1 cellular context compared by ENCODE assay signal in the genomic region with DNA sequence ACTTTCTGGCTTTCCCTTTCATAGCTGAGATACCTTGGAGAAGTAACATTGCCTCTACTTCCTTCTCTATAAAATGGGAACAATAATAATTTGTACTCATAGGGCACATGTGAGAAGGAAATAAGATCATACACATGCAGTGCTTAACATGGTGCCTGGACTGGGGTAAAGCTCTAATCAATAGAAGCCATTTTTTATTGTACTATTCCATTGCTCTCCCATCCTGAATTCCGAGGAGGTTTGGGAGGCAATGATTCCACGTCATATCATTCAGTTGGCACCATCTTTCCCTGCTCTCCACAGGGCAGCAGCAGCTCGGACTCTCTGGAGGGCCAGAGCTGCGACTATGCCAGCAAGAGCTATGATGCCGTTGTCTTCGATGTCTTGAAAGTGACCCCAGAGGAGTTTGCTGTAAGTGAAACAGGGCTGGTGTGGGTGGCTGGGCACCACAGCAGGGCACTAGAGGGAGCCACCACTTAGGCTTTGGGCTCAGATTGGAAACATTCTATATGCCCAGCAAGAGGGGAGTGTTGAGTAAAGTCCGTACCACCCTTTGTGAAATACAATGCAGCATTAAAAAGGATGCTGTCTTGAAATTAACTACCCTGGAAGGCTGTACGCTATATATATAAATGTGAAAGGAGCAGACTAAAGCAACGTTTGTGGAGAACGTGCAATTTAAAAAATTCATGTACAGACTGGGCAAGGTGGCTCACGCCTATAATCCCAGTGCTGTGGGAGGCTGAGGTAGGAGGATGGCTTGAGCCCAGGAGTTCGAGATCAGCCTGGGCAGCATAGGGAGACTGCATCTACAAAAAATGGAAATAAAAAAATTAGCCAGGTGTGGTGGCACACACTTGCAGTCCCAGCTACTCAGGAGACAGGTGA.
TF ChIP-seq lines count a peak whose summit lies in the region.

No MANE protein-coding gene starts in this region.

TF ChIP-seq in GM12878, 131 proteins besides CTCF, POLR2A, EP300 and RAD21 (continued from another document):
- TF ChIP-seq MTA2 (IDR thresholded peaks at IDR 0.05; ENCODE audit: low read depth) (no peak), YY1 (IDR thresholded peaks at IDR 0.05; ENCODE audit: low read depth, low read length) (no peak), RELA (IDR thresholded peaks at IDR 0.05; ENCODE audit: borderline replicate concordance, partially characterized antibody) (no peak), SREBF1 (IDR thresholded peaks at IDR 0.05; ENCODE audit: low read length) (no peak), RUNX3 (IDR thresholded peaks at IDR 0.05; ENCODE audit: low read length) (peak; percentile 33; the same call in 1 of the 2 replicates), RCOR1 (conservative IDR thresholded peaks at IDR 0.05; ENCODE audit: low read depth, low read length) (no peak), HCFC1 (IDR thresholded peaks at IDR 0.05; ENCODE audit: low read length) (no peak), GATAD2B (conservative IDR thresholded peaks at IDR 0.05; ENCODE audit: low read depth) (no peak), TARDBP (IDR thresholded peaks at IDR 0.05; ENCODE audit: borderline replicate concordance) (no peak), POLR2AphosphoS5 (IDR thresholded peaks at IDR 0.05; ENCODE audit: low read length) (no peak), SPI1 (IDR thresholded peaks at IDR 0.05; ENCODE audit: borderline replicate concordance, insufficient read depth, low read depth, low read length) (no peak), HDAC2 (IDR thresholded peaks at IDR 0.05) (no peak), FOS (IDR thresholded peaks at IDR 0.05; ENCODE audit: borderline replicate concordance, extremely low read depth, insufficient read length) (no peak), ZSCAN29 (IDR thresholded peaks at IDR 0.05) (no peak), ZZZ3 (IDR thresholded peaks at IDR 0.05; ENCODE audit: control insufficient read depth, insufficient read length, low read depth) (no peak), MEF2A (IDR thresholded peaks at IDR 0.05; ENCODE audit: insufficient read depth, low read depth, low read length) (no peak), CBX5 (IDR thresholded peaks at IDR 0.05; ENCODE audit: low read depth) (no peak)
- TF ChIP-seq, protein P1, sequence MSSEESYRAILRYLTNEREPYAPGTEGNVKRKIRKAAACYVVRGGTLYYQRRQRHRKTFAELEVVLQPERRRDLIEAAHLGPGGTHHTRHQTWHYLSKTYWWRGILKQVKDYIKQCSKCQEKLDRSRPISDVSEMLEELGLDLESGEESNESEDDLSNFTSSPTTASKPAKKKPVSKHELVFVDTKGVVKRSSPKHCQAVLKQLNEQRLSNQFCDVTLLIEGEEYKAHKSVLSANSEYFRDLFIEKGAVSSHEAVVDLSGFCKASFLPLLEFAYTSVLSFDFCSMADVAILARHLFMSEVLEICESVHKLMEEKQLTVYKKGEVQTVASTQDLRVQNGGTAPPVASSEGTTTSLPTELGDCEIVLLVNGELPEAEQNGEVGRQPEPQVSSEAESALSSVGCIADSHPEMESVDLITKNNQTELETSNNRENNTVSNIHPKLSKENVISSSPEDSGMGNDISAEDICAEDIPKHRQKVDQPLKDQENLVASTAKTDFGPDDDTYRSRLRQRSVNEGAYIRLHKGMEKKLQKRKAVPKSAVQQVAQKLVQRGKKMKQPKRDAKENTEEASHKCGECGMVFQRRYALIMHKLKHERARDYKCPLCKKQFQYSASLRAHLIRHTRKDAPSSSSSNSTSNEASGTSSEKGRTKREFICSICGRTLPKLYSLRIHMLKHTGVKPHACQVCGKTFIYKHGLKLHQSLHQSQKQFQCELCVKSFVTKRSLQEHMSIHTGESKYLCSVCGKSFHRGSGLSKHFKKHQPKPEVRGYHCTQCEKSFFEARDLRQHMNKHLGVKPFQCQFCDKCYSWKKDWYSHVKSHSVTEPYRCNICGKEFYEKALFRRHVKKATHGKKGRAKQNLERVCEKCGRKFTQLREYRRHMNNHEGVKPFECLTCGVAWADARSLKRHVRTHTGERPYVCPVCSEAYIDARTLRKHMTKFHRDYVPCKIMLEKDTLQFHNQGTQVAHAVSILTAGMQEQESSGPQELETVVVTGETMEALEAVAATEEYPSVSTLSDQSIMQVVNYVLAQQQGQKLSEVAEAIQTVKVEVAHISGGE (CRISPR knock-in tag; IDR thresholded peaks at IDR 0.05) = no peak
- TF ChIP-seq, protein P2, sequence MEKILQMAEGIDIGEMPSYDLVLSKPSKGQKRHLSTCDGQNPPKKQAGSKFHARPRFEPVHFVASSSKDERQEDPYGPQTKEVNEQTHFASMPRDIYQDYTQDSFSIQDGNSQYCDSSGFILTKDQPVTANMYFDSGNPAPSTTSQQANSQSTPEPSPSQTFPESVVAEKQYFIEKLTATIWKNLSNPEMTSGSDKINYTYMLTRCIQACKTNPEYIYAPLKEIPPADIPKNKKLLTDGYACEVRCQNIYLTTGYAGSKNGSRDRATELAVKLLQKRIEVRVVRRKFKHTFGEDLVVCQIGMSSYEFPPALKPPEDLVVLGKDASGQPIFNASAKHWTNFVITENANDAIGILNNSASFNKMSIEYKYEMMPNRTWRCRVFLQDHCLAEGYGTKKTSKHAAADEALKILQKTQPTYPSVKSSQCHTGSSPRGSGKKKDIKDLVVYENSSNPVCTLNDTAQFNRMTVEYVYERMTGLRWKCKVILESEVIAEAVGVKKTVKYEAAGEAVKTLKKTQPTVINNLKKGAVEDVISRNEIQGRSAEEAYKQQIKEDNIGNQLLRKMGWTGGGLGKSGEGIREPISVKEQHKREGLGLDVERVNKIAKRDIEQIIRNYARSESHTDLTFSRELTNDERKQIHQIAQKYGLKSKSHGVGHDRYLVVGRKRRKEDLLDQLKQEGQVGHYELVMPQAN (conservative IDR thresholded peaks at IDR 0.05) = no peak
- TF ChIP-seq, protein P3, sequence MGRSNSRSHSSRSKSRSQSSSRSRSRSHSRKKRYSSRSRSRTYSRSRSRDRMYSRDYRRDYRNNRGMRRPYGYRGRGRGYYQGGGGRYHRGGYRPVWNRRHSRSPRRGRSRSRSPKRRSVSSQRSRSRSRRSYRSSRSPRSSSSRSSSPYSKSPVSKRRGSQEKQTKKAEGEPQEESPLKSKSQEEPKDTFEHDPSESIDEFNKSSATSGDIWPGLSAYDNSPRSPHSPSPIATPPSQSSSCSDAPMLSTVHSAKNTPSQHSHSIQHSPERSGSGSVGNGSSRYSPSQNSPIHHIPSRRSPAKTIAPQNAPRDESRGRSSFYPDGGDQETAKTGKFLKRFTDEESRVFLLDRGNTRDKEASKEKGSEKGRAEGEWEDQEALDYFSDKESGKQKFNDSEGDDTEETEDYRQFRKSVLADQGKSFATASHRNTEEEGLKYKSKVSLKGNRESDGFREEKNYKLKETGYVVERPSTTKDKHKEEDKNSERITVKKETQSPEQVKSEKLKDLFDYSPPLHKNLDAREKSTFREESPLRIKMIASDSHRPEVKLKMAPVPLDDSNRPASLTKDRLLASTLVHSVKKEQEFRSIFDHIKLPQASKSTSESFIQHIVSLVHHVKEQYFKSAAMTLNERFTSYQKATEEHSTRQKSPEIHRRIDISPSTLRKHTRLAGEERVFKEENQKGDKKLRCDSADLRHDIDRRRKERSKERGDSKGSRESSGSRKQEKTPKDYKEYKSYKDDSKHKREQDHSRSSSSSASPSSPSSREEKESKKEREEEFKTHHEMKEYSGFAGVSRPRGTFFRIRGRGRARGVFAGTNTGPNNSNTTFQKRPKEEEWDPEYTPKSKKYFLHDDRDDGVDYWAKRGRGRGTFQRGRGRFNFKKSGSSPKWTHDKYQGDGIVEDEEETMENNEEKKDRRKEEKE (IDR thresholded peaks at IDR 0.05) = no peak
- TF ChIP-seq, protein P4, sequence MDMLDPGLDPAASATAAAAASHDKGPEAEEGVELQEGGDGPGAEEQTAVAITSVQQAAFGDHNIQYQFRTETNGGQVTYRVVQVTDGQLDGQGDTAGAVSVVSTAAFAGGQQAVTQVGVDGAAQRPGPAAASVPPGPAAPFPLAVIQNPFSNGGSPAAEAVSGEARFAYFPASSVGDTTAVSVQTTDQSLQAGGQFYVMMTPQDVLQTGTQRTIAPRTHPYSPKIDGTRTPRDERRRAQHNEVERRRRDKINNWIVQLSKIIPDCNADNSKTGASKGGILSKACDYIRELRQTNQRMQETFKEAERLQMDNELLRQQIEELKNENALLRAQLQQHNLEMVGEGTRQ (IDR thresholded peaks at IDR 0.05; ENCODE audit: borderline replicate concordance, low read depth, low read length) = no peak
- TF ChIP-seq, protein P5, sequence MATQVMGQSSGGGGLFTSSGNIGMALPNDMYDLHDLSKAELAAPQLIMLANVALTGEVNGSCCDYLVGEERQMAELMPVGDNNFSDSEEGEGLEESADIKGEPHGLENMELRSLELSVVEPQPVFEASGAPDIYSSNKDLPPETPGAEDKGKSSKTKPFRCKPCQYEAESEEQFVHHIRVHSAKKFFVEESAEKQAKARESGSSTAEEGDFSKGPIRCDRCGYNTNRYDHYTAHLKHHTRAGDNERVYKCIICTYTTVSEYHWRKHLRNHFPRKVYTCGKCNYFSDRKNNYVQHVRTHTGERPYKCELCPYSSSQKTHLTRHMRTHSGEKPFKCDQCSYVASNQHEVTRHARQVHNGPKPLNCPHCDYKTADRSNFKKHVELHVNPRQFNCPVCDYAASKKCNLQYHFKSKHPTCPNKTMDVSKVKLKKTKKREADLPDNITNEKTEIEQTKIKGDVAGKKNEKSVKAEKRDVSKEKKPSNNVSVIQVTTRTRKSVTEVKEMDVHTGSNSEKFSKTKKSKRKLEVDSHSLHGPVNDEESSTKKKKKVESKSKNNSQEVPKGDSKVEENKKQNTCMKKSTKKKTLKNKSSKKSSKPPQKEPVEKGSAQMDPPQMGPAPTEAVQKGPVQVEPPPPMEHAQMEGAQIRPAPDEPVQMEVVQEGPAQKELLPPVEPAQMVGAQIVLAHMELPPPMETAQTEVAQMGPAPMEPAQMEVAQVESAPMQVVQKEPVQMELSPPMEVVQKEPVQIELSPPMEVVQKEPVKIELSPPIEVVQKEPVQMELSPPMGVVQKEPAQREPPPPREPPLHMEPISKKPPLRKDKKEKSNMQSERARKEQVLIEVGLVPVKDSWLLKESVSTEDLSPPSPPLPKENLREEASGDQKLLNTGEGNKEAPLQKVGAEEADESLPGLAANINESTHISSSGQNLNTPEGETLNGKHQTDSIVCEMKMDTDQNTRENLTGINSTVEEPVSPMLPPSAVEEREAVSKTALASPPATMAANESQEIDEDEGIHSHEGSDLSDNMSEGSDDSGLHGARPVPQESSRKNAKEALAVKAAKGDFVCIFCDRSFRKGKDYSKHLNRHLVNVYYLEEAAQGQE (IDR thresholded peaks at IDR 0.05; ENCODE audit: low read depth, low read length) = no peak
TF ChIP-seq in GM12878: peak in this region for 10.
